Comparison of ENCODE assay signal across 1 cellular context in genomic region chr6:152225231-152225934, GRCh38.
TF ChIP-seq lines count a peak whose summit lies in the region.

No MANE protein-coding gene starts in this region.

TF ChIP-seq in IMR-90, 13 proteins besides CTCF, POLR2A, EP300 and RAD21:
- no peak for TF ChIP-seq BHLHE40 (IDR thresholded peaks at IDR 0.05; ENCODE audit: low read depth, low read length)
- TF ChIP-seq CEBPB (IDR thresholded peaks at IDR 0.05; ENCODE audit: low read depth, low read length) = peak; percentile 40; the same call in 1 of the 2 replicates
- TF ChIP-seq NFE2L2 (IDR thresholded peaks at IDR 0.05; ENCODE audit: low read depth, low read length) = no peak
- no peak for TF ChIP-seq MXI1 (IDR thresholded peaks at IDR 0.05; ENCODE audit: borderline replicate concordance, low read depth, low read length)
- TF ChIP-seq RFX5 (IDR thresholded peaks at IDR 0.05; ENCODE audit: low read depth, low read length) = no peak
- TF ChIP-seq MAFK (IDR thresholded peaks at IDR 0.05; ENCODE audit: low read depth, low read length) = no peak
- TF ChIP-seq ELK1 (IDR thresholded peaks at IDR 0.05; ENCODE audit: borderline replicate concordance, low read depth, low read length) = no peak
- no peak for TF ChIP-seq CHD1 (IDR thresholded peaks at IDR 0.05; ENCODE audit: low read depth, low read length)
